ENCODE assay signal across 1 cellular context in genomic region chr3:58177747-58178527, GRCh38.
TF ChIP-seq lines count a peak whose summit lies in the region.

No MANE protein-coding gene starts in this region.

TF ChIP-seq in HepG2, 621 proteins besides CTCF, POLR2A, EP300 and RAD21 (continued from another document and continues in another):
- TF ChIP-seq ADNP (CRISPR knock-in tag; IDR thresholded peaks at IDR 0.05): no peak
- TF ChIP-seq NR2F1 (CRISPR knock-in tag; IDR thresholded peaks at IDR 0.05): no peak
- no peak for TF ChIP-seq RFX1 (IDR thresholded peaks at IDR 0.05)
- TF ChIP-seq ATF2 (CRISPR knock-in tag; IDR thresholded peaks at IDR 0.05): no peak; the same call in 1 of the 2 replicates
- no peak for TF ChIP-seq ZC3H4 (CRISPR knock-in tag; IDR thresholded peaks at IDR 0.05; ENCODE audit: borderline replicate concordance)
- TF ChIP-seq, protein P1, sequence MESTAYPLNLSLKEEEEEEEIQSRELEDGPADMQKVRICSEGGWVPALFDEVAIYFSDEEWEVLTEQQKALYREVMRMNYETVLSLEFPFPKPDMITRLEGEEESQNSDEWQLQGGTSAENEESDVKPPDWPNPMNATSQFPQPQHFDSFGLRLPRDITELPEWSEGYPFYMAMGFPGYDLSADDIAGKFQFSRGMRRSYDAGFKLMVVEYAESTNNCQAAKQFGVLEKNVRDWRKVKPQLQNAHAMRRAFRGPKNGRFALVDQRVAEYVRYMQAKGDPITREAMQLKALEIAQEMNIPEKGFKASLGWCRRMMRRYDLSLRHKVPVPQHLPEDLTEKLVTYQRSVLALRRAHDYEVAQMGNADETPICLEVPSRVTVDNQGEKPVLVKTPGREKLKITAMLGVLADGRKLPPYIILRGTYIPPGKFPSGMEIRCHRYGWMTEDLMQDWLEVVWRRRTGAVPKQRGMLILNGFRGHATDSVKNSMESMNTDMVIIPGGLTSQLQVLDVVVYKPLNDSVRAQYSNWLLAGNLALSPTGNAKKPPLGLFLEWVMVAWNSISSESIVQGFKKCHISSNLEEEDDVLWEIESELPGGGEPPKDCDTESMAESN (CRISPR knock-in tag; conservative IDR thresholded peaks at IDR 0.05): 0 out of 2 replicates have a peak, but pooled peaks have one; percentile 21
- no peak for TF ChIP-seq ZNF329 (CRISPR knock-in tag; IDR thresholded peaks at IDR 0.05; ENCODE audit: low read depth)
- no peak for TF ChIP-seq ZNF503 (CRISPR knock-in tag; IDR thresholded peaks at IDR 0.05)
- no peak for TF ChIP-seq ZNF446 (CRISPR knock-in tag; IDR thresholded peaks at IDR 0.05)
- TF ChIP-seq RBFOX2 (IDR thresholded peaks at IDR 0.05; ENCODE audit: low read depth, low read length): peak; percentile 63
- no peak for TF ChIP-seq TBP (CRISPR knock-in tag; IDR thresholded peaks at IDR 0.05)
- TF ChIP-seq ZNF230 (CRISPR knock-in tag; IDR thresholded peaks at IDR 0.05): no peak
- TF ChIP-seq, protein P2, sequence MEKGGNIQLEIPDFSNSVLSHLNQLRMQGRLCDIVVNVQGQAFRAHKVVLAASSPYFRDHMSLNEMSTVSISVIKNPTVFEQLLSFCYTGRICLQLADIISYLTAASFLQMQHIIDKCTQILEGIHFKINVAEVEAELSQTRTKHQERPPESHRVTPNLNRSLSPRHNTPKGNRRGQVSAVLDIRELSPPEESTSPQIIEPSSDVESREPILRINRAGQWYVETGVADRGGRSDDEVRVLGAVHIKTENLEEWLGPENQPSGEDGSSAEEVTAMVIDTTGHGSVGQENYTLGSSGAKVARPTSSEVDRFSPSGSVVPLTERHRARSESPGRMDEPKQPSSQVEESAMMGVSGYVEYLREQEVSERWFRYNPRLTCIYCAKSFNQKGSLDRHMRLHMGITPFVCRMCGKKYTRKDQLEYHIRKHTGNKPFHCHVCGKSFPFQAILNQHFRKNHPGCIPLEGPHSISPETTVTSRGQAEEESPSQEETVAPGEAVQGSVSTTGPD (CRISPR knock-in tag; IDR thresholded peaks at IDR 0.05): no peak
- TF ChIP-seq, protein P3, sequence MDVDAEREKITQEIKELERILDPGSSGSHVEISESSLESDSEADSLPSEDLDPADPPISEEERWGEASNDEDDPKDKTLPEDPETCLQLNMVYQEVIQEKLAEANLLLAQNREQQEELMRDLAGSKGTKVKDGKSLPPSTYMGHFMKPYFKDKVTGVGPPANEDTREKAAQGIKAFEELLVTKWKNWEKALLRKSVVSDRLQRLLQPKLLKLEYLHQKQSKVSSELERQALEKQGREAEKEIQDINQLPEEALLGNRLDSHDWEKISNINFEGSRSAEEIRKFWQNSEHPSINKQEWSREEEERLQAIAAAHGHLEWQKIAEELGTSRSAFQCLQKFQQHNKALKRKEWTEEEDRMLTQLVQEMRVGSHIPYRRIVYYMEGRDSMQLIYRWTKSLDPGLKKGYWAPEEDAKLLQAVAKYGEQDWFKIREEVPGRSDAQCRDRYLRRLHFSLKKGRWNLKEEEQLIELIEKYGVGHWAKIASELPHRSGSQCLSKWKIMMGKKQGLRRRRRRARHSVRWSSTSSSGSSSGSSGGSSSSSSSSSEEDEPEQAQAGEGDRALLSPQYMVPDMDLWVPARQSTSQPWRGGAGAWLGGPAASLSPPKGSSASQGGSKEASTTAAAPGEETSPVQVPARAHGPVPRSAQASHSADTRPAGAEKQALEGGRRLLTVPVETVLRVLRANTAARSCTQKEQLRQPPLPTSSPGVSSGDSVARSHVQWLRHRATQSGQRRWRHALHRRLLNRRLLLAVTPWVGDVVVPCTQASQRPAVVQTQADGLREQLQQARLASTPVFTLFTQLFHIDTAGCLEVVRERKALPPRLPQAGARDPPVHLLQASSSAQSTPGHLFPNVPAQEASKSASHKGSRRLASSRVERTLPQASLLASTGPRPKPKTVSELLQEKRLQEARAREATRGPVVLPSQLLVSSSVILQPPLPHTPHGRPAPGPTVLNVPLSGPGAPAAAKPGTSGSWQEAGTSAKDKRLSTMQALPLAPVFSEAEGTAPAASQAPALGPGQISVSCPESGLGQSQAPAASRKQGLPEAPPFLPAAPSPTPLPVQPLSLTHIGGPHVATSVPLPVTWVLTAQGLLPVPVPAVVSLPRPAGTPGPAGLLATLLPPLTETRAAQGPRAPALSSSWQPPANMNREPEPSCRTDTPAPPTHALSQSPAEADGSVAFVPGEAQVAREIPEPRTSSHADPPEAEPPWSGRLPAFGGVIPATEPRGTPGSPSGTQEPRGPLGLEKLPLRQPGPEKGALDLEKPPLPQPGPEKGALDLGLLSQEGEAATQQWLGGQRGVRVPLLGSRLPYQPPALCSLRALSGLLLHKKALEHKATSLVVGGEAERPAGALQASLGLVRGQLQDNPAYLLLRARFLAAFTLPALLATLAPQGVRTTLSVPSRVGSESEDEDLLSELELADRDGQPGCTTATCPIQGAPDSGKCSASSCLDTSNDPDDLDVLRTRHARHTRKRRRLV (CRISPR knock-in tag; IDR thresholded peaks at IDR 0.05): no peak
- TF ChIP-seq, protein P4, sequence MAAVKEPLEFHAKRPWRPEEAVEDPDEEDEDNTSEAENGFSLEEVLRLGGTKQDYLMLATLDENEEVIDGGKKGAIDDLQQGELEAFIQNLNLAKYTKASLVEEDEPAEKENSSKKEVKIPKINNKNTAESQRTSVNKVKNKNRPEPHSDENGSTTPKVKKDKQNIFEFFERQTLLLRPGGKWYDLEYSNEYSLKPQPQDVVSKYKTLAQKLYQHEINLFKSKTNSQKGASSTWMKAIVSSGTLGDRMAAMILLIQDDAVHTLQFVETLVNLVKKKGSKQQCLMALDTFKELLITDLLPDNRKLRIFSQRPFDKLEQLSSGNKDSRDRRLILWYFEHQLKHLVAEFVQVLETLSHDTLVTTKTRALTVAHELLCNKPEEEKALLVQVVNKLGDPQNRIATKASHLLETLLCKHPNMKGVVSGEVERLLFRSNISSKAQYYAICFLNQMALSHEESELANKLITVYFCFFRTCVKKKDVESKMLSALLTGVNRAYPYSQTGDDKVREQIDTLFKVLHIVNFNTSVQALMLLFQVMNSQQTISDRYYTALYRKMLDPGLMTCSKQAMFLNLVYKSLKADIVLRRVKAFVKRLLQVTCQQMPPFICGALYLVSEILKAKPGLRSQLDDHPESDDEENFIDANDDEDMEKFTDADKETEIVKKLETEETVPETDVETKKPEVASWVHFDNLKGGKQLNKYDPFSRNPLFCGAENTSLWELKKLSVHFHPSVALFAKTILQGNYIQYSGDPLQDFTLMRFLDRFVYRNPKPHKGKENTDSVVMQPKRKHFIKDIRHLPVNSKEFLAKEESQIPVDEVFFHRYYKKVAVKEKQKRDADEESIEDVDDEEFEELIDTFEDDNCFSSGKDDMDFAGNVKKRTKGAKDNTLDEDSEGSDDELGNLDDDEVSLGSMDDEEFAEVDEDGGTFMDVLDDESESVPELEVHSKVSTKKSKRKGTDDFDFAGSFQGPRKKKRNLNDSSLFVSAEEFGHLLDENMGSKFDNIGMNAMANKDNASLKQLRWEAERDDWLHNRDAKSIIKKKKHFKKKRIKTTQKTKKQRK (IDR thresholded peaks at IDR 0.05; ENCODE audit: low read length): no peak
- peak; percentile 42; the same call in 1 of the 2 replicates for TF ChIP-seq ZBTB20 (CRISPR knock-in tag; IDR thresholded peaks at IDR 0.05; ENCODE audit: borderline replicate concordance, low read depth)
- TF ChIP-seq MAFG (CRISPR knock-in tag; IDR thresholded peaks at IDR 0.05): no peak
- TF ChIP-seq ZSCAN29 (CRISPR knock-in tag; conservative IDR thresholded peaks at IDR 0.05): no peak
- TF ChIP-seq, protein P5, sequence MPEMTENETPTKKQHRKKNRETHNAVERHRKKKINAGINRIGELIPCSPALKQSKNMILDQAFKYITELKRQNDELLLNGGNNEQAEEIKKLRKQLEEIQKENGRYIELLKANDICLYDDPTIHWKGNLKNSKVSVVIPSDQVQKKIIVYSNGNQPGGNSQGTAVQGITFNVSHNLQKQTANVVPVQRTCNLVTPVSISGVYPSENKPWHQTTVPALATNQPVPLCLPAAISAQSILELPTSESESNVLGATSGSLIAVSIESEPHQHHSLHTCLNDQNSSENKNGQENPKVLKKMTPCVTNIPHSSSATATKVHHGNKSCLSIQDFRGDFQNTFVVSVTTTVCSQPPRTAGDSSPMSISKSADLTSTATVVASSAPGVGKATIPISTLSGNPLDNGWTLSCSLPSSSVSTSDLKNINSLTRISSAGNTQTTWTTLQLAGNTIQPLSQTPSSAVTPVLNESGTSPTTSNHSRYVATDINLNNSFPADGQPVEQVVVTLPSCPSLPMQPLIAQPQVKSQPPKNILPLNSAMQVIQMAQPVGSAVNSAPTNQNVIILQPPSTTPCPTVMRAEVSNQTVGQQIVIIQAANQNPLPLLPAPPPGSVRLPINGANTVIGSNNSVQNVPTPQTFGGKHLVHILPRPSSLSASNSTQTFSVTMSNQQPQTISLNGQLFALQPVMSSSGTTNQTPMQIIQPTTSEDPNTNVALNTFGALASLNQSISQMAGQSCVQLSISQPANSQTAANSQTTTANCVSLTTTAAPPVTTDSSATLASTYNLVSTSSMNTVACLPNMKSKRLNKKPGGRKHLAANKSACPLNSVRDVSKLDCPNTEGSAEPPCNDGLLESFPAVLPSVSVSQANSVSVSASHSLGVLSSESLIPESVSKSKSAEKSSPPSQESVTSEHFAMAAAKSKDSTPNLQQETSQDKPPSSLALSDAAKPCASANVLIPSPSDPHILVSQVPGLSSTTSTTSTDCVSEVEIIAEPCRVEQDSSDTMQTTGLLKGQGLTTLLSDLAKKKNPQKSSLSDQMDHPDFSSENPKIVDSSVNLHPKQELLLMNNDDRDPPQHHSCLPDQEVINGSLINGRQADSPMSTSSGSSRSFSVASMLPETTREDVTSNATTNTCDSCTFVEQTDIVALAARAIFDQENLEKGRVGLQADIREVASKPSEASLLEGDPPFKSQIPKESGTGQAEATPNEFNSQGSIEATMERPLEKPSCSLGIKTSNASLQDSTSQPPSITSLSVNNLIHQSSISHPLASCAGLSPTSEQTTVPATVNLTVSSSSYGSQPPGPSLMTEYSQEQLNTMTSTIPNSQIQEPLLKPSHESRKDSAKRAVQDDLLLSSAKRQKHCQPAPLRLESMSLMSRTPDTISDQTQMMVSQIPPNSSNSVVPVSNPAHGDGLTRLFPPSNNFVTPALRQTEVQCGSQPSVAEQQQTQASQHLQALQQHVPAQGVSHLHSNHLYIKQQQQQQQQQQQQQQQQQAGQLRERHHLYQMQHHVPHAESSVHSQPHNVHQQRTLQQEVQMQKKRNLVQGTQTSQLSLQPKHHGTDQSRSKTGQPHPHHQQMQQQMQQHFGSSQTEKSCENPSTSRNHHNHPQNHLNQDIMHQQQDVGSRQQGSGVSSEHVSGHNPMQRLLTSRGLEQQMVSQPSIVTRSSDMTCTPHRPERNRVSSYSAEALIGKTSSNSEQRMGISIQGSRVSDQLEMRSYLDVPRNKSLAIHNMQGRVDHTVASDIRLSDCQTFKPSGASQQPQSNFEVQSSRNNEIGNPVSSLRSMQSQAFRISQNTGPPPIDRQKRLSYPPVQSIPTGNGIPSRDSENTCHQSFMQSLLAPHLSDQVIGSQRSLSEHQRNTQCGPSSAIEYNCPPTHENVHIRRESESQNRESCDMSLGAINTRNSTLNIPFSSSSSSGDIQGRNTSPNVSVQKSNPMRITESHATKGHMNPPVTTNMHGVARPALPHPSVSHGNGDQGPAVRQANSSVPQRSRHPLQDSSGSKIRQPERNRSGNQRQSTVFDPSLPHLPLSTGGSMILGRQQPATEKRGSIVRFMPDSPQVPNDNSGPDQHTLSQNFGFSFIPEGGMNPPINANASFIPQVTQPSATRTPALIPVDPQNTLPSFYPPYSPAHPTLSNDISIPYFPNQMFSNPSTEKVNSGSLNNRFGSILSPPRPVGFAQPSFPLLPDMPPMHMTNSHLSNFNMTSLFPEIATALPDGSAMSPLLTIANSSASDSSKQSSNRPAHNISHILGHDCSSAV (CRISPR knock-in tag; IDR thresholded peaks at IDR 0.05; ENCODE audit: borderline replicate concordance): no peak
- no peak for TF ChIP-seq NFKB2 (CRISPR knock-in tag; IDR thresholded peaks at IDR 0.05; ENCODE audit: borderline replicate concordance)
- TF ChIP-seq ZNF7 (CRISPR knock-in tag; IDR thresholded peaks at IDR 0.05): no peak
- no peak for TF ChIP-seq FOXP1 (IDR thresholded peaks at IDR 0.05)
- TF ChIP-seq FOXP1 (CRISPR knock-in tag; IDR thresholded peaks at IDR 0.05): no peak
- peak; percentile 47; the same call in 1 of the 2 replicates for TF ChIP-seq IRF2 (CRISPR knock-in tag; IDR thresholded peaks at IDR 0.05)
- no peak for TF ChIP-seq DNMT1 (CRISPR knock-in tag; IDR thresholded peaks at IDR 0.05)
- TF ChIP-seq HOXD1 (CRISPR knock-in tag; IDR thresholded peaks at IDR 0.05): no peak
- no peak for TF ChIP-seq MED13 (CRISPR knock-in tag; IDR thresholded peaks at IDR 0.05)
- TF ChIP-seq, protein P6, sequence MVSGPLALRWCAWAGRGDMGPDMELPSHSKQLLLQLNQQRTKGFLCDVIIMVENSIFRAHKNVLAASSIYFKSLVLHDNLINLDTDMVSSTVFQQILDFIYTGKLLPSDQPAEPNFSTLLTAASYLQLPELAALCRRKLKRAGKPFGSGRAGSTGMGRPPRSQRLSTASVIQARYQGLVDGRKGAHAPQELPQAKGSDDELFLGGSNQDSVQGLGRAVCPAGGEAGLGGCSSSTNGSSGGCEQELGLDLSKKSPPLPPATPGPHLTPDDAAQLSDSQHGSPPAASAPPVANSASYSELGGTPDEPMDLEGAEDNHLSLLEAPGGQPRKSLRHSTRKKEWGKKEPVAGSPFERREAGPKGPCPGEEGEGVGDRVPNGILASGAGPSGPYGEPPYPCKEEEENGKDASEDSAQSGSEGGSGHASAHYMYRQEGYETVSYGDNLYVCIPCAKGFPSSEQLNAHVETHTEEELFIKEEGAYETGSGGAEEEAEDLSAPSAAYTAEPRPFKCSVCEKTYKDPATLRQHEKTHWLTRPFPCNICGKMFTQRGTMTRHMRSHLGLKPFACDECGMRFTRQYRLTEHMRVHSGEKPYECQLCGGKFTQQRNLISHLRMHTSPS (CRISPR knock-in tag; IDR thresholded peaks at IDR 0.05; ENCODE audit: low read depth): 0 out of 2 replicates have a peak, but pooled peaks have one; percentile 56
- no peak for TF ChIP-seq ZNF782 (CRISPR knock-in tag; IDR thresholded peaks at IDR 0.05; ENCODE audit: borderline replicate concordance)
- TF ChIP-seq CENPT (CRISPR knock-in tag; IDR thresholded peaks at IDR 0.05; ENCODE audit: low read depth): no peak
- no peak for TF ChIP-seq TOE1 (CRISPR knock-in tag; IDR thresholded peaks at IDR 0.05)
